Comparison of ENCODE assay signal across 8 cellular contexts in genomic region chr12:14955876-14956811, GRCh38. TPM values are rescaled to one million over a fixed set of nuclear protein-coding genes. Genes with fewer than 3 reads are reported as not detected.
DNase-seq lines count a peak whose midpoint lies in the region; ATAC-seq and TF ChIP-seq lines count a peak whose summit lies in the region.

No MANE protein-coding gene starts in this region.

- peaks cover 74% of the 10 kb centered on the region for H3K4me1 Mint-ChIP-seq in CD4-positive, alpha-beta T cell (ENCODE audit: low read depth)
- peaks cover 37% of the 10 kb centered on the region for H3K4me1 Mint-ChIP-seq in WTC11

- peaks cover 5 to 78% (median 32%) of the 10 kb centered on the region in 5 donors for H3K4me1 ChIP-seq in subcutaneous abdominal adipose tissue (ENCODE audit: control insufficient read depth in 5 of 5, insufficient read depth in 5 of 5, low read length in 5 of 5)

- peak overlapping the region; percentile 90 for H3K27ac ChIP-seq in CD4-positive, alpha-beta T cell (ENCODE audit: low read depth, low read length)
- H3K27ac ChIP-seq in subcutaneous abdominal adipose tissue (ENCODE audit: low read depth, low read length), result peak overlapping the region; percentile 18

- H3K9ac ChIP-seq in subcutaneous abdominal adipose tissue (ENCODE audit: low read length in 5 of 5), result peak overlapping the region in 1 of 5 donors; percentile 16

- H3K9me3 ChIP-seq in CD4-positive, alpha-beta T cell (ENCODE audit: control insufficient read depth, low read length), result no peaks in the 10 kb centered on the region
- no peaks in the 10 kb centered on the region for H3K9me3 ChIP-seq in subcutaneous abdominal adipose tissue (ENCODE audit: control insufficient read depth in 5 of 5, low read length in 5 of 5)

- POLR2A ChIA-PET in CD4-positive, alpha-beta T cell (lab: Charles Lee), result interaction anchor here (1.4 to 8.5 kb wide), 6 partner anchors 9 to 590 kb away, joined by 3 to 144 read pairs (median 38); partner anchors contain the start of genes ATF7IP, ERP27 and RERG
- POLR2A ChIA-PET in WTC11 (lab: Charles Lee), result no interaction called here

- H3K27me3 ChIP-seq in CD4-positive, alpha-beta T cell (ENCODE audit: control insufficient read depth, insufficient read depth, low read length), result no peaks in the 10 kb centered on the region
- H3K27me3 ChIP-seq in subcutaneous abdominal adipose tissue (ENCODE audit: control insufficient read depth in 5 of 5, insufficient read depth in 4 of 5, low read length in 5 of 5), result peaks cover 0 to 2% (median 0%) of the 10 kb centered on the region in 5 donors

- no peak for TF ChIP-seq CTCF in CD4-positive, alpha-beta T cell (IDR thresholded peaks at IDR 0.05)
- TF ChIP-seq CTCF in WTC11 (IDR thresholded peaks at IDR 0.05), result no peak

- peak overlapping the region in 1 of 5 donors; percentile 13 for H3K4me3 ChIP-seq in subcutaneous abdominal adipose tissue (ENCODE audit: low read depth in 1 of 5, low read length in 5 of 5)

- peaks cover 93% of the 10 kb centered on the region for H3K36me3 Mint-ChIP-seq in CD4-positive, alpha-beta T cell (ENCODE audit: low read depth)
- H3K36me3 Mint-ChIP-seq in WTC11, result no peaks in the 10 kb centered on the region

- no peaks in the 10 kb centered on the region for H3K27me3 Mint-ChIP-seq in CD4-positive, alpha-beta T cell
- no peaks in the 10 kb centered on the region; the same call in 1 of the 2 replicates for H3K27me3 Mint-ChIP-seq in WTC11 (ENCODE audit: low read depth)

- H3K4me3 Mint-ChIP-seq in CD4-positive, alpha-beta T cell, result peak overlapping the region; percentile 97
- no peak overlapping the region for H3K4me3 Mint-ChIP-seq in WTC11

- H3K9me3 Mint-ChIP-seq in CD4-positive, alpha-beta T cell, result no peaks in the 10 kb centered on the region
- no peaks in the 10 kb centered on the region for H3K9me3 Mint-ChIP-seq in WTC11

- CTCF ChIA-PET in CD4-positive, alpha-beta T cell (lab: Charles Lee), result interaction anchor here (1.0 to 1.5 kb wide), 2 partner anchors 22 to 40 kb away, joined by 3 read pairs; no protein-coding TSS in a partner anchor
- CTCF ChIA-PET in WTC11 (lab: Charles Lee), result no interaction called here

- ATAC-seq in CD4-positive, alpha-beta T cell (ENCODE audit: poor library complexity), result peak; percentile 2
- ATAC-seq in GM19455 (IDR thresholded peaks at IDR 0.05; ENCODE audit: unreplicated experiment) (peak; percentile 39), HG03565 (IDR thresholded peaks at IDR 0.05; ENCODE audit: unreplicated experiment) (peak; percentile 25), WTC11 (no peak), esophagus mucosa (no peak)

- H3K36me3 ChIP-seq in subcutaneous abdominal adipose tissue (ENCODE audit: control insufficient read depth in 5 of 5, insufficient read depth in 5 of 5, low read length in 5 of 5), result no peaks in the 10 kb centered on the region

- intact Hi-C loops in CD4-positive, alpha-beta T cell (cut with DNase I, micrococcal nuclease), result loop anchor here (2.0 to 10.0 kb wide), 3 partner anchors 19 to 571 kb away; no protein-coding TSS in a partner anchor

- DNase-seq in CD4-positive, alpha-beta T cell, result peak in 1 of 10 experiments; percentile 30
- DNase-seq in activated naive CD4-positive, alpha-beta T cell treated with anti-CD3 and anti-CD28 coated beads, Interleukin-2, amount 50 U/mL, for 16 hours, result peak; percentile 48
- no peak for DNase-seq in WTC11 (ENCODE audit: low spot score)
- no peak for DNase-seq in iPS-NIHi11 (ENCODE audit: low spot score)

- peak overlapping the region; percentile 94 for H3K27ac Mint-ChIP-seq in CD4-positive, alpha-beta T cell
- H3K27ac Mint-ChIP-seq in WTC11, result no peak overlapping the region

TF ChIP-seq in WTC11, 78 proteins besides CTCF, POLR2A, EP300 and RAD21 (continues in another document):
- no peak for TF ChIP-seq ARID4B (CRISPR knock-in tag; IDR thresholded peaks at IDR 0.05; ENCODE audit: borderline replicate concordance)
- no peak for TF ChIP-seq PRDM15 (CRISPR knock-in tag; IDR thresholded peaks at IDR 0.05)
- TF ChIP-seq CREB1 (CRISPR knock-in tag; IDR thresholded peaks at IDR 0.05), result no peak
- no peak for TF ChIP-seq MYBL2 (CRISPR knock-in tag; IDR thresholded peaks at IDR 0.05)
- no peak for TF ChIP-seq PREB (CRISPR knock-in tag; IDR thresholded peaks at IDR 0.05; ENCODE audit: borderline replicate concordance)
- TF ChIP-seq NR2C2 (CRISPR knock-in tag; IDR thresholded peaks at IDR 0.05), result no peak
- no peak for TF ChIP-seq GRHL2 (CRISPR knock-in tag; IDR thresholded peaks at IDR 0.05; ENCODE audit: insufficient replicate concordance, severe bottlenecking)
- TF ChIP-seq ZBTB43 (CRISPR knock-in tag; IDR thresholded peaks at IDR 0.05), result no peak

RNA-seq across cellular contexts. Expression of gene ARHGDIB, which starts 5.3 kb away (rescaled TPM):
- total RNA-seq in CD4-positive, alpha-beta T cell, result 100 to 1,000 TPM; 872 to 942 TPM
- 0.80 to 2.3 TPM (median 1.6 TPM) in 3 replicates for total RNA-seq in WTC11 (2021)
- total RNA-seq in esophagus mucosa, result 39.0 TPM

RNA-seq across cellular contexts. Expression of gene PDE6H, which starts 16.7 kb away (rescaled TPM):
- total RNA-seq in CD4-positive, alpha-beta T cell, result not detected
- total RNA-seq in WTC11 (2021), result not detected in 3 replicates
- not detected for total RNA-seq in esophagus mucosa

RNA-seq across cellular contexts. Expression of gene ERP27, which starts 17.8 kb away (rescaled TPM):
- total RNA-seq in CD4-positive, alpha-beta T cell, result 10 to 100 TPM; 16.2 to 17.1 TPM
- total RNA-seq in WTC11 (2021) (0.09 to 0.14 TPM in 2 of 3 replicates, not detected in the other), esophagus mucosa (4.5 TPM)

Comparison
In these comparisons a context has a peak if more than half of its experiments do, and no peak if none do; other contexts are left out.
1. ATAC-seq: peak in CD4-positive, alpha-beta T cell (single experiment), GM19455 (single experiment) and HG03565 (single experiment); none in WTC11 (single experiment) and esophagus mucosa (single experiment).
2. RNA of gene ARHGDIB, which starts 5.3 kb away (total RNA-seq): 872 to 942 TPM in CD4-positive, alpha-beta T cell; 39.0 TPM in esophagus mucosa (single experiment) and 0.80 to 2.3 TPM in WTC11; every median in the first group is over 10 times any median in the second.